In genomic region chr5:50697739-50698138, GRCh38 we compare ENCODE assay signal across 14 cellular contexts. TPM values are rescaled to one million over a fixed set of nuclear protein-coding genes. Genes with fewer than 3 reads are reported as not detected.
DNase-seq lines count a peak whose midpoint lies in the region; ATAC-seq lines count a peak whose summit lies in the region.
"Had no signal": no experiment of that assay in that cellular context is flagged by ENCODE, and none has a peak within 500 bp of the region (broad histone marks: within the 10 kb centered on the region; RNA-seq: fewer than 3 reads in every experiment).

No MANE protein-coding gene starts in this region.

- peaks cover 81% of the 10 kb centered on the region for H3K4me1 Mint-ChIP-seq in activated naive CD8-positive, alpha-beta T cell (ENCODE audit: low read depth)
- H3K4me1 Mint-ChIP-seq in activated naive CD8-positive, alpha-beta T cell treated with anti-CD3 and anti-CD28 coated beads for 36 hours = peaks cover 66% of the 10 kb centered on the region
- peaks cover 37% of the 10 kb centered on the region for H3K4me1 Mint-ChIP-seq in stimulated activated memory B cell treated with anti-CD40 and anti-IgM and Interleukin-4, amounts not matched to agents 10 μg/mL and 1 μg/mL and 100 μg/mL, for 72 hours

- DNase-seq in activated naive CD8-positive, alpha-beta T cell treated with anti-CD3 and anti-CD28 coated beads for 36 hours = no peak
- DNase-seq in NCI-H510A treated with DMSO at 0.1 percent for 48 hours (lab: John Stamatoyannopoulos, UW) = no peak
- DNase-seq in SW 1271 (lab: John Stamatoyannopoulos, UW) = no peak
- no peak for DNase-seq in SKM-1 (lab: John Stamatoyannopoulos, UW; ENCODE audit: unreplicated experiment)
- DNase-seq: ACHN, DND-41, foreskin melanocyte, islet precursor cell, T1000, upper lobe of left lung had no signal

- ATAC-seq in GM21529 (IDR thresholded peaks at IDR 0.05; ENCODE audit: unreplicated experiment) (peak; percentile 77), HG03378 (IDR thresholded peaks at IDR 0.05; ENCODE audit: unreplicated experiment) (peak; percentile 85)
- peak; percentile 75 for ATAC-seq in stimulated activated memory B cell treated with anti-CD40 and anti-IgM and Interleukin-4, amounts not matched to agents 10 μg/mL and 1 μg/mL and 100 μg/mL, for 72 hours

- H3K4me3 Mint-ChIP-seq in activated naive CD8-positive, alpha-beta T cell = no peak overlapping the region
- H3K4me3 Mint-ChIP-seq in activated naive CD8-positive, alpha-beta T cell treated with anti-CD3 and anti-CD28 coated beads for 36 hours = no peak overlapping the region
- H3K4me3 Mint-ChIP-seq in stimulated activated memory B cell treated with anti-CD40 and anti-IgM and Interleukin-4, amounts not matched to agents 10 μg/mL and 1 μg/mL and 100 μg/mL, for 72 hours = no peak overlapping the region

- peak overlapping the region; percentile 89 for H3K27ac Mint-ChIP-seq in activated naive CD8-positive, alpha-beta T cell
- no peak overlapping the region for H3K27ac Mint-ChIP-seq in activated naive CD8-positive, alpha-beta T cell treated with anti-CD3 and anti-CD28 coated beads for 36 hours
- no peak overlapping the region for H3K27ac Mint-ChIP-seq in stimulated activated memory B cell treated with anti-CD40 and anti-IgM and Interleukin-4, amounts not matched to agents 10 μg/mL and 1 μg/mL and 100 μg/mL, for 72 hours

- H3K36me3 Mint-ChIP-seq in activated naive CD8-positive, alpha-beta T cell = peaks cover 15% of the 10 kb centered on the region
- H3K36me3 Mint-ChIP-seq in activated naive CD8-positive, alpha-beta T cell treated with anti-CD3 and anti-CD28 coated beads for 36 hours = peaks cover 30% of the 10 kb centered on the region
- H3K36me3 Mint-ChIP-seq in stimulated activated memory B cell treated with anti-CD40 and anti-IgM and Interleukin-4, amounts not matched to agents 10 μg/mL and 1 μg/mL and 100 μg/mL, for 72 hours = peaks cover 3% of the 10 kb centered on the region

- no peaks in the 10 kb centered on the region for H3K27me3 Mint-ChIP-seq in activated naive CD8-positive, alpha-beta T cell
- no peaks in the 10 kb centered on the region for H3K27me3 Mint-ChIP-seq in activated naive CD8-positive, alpha-beta T cell treated with anti-CD3 and anti-CD28 coated beads for 36 hours
- no peaks in the 10 kb centered on the region for H3K27me3 Mint-ChIP-seq in stimulated activated memory B cell treated with anti-CD40 and anti-IgM and Interleukin-4, amounts not matched to agents 10 μg/mL and 1 μg/mL and 100 μg/mL, for 72 hours

- no peaks in the 10 kb centered on the region for H3K9me3 Mint-ChIP-seq in activated naive CD8-positive, alpha-beta T cell (ENCODE audit: low read depth)
- H3K9me3 Mint-ChIP-seq in activated naive CD8-positive, alpha-beta T cell treated with anti-CD3 and anti-CD28 coated beads for 36 hours = peaks cover 4% of the 10 kb centered on the region
- peaks cover 1% of the 10 kb centered on the region for H3K9me3 Mint-ChIP-seq in stimulated activated memory B cell treated with anti-CD40 and anti-IgM and Interleukin-4, amounts not matched to agents 10 μg/mL and 1 μg/mL and 100 μg/mL, for 72 hours

RNA-seq across cellular contexts. Expression of gene PARP8, which starts 31.3 kb away (rescaled TPM):
- 10 to 100 TPM; 41.0 to 43.6 TPM for total RNA-seq in activated naive CD8-positive, alpha-beta T cell treated with anti-CD3 and anti-CD28 coated beads for 36 hours
